Comparison of ENCODE assay signal across 8 cellular contexts in genomic region chr17:19111111-19111711, GRCh38. TPM values are rescaled to one million over a fixed set of nuclear protein-coding genes. Genes with fewer than 3 reads are reported as not detected.
A peak's percentile ranks its signal among the peaks of the same experiment; 100 is the strongest.
DNase-seq lines count a peak whose midpoint lies in the region; TF ChIP-seq lines count a peak whose summit lies in the region.
"Not testable (repeated sequence)": the region's sequence is repeated elsewhere in the genome, so short reads cannot be mapped to it uniquely, and the experiment has no call there.

No MANE protein-coding gene starts in this region.

- DNase-seq in GM13976 (ENCODE audit: low spot score), result not testable (repeated sequence)
- peak; percentile 0 for DNase-seq in HCEC 1CT
- DNase-seq in Jurkat, Clone E6-1 (ENCODE audit: low read depth, low spot score), result peak; percentile 32
- DNase-seq in activated CD4-positive, alpha-beta T cell treated with anti-CD3 and anti-CD28 coated beads for 48 hours, result peak; percentile 56
- DNase-seq in mammary epithelial cell, result peak; percentile 11
- DNase-seq in putamen (ENCODE audit: low spot score), result peak; percentile 65
- peak; percentile 73 to 77 for DNase-seq in tibial artery

- TSS peak; percentile 98 for BruUV-seq in mammary epithelial cell (replicated peaks; lab: Mats Ljungman, UMichigan)

- H3K9ac ChIP-seq in mammary epithelial cell (ENCODE audit: insufficient read depth, low read length) (peak overlapping the region; percentile 65), iPS-20b (ENCODE audit: low read depth, low read length) (peak overlapping the region; percentile 51; the same call in 1 of the 2 replicates)

- H3K27me3 ChIP-seq in mammary epithelial cell (ENCODE audit: insufficient read depth, low read length); iPS-20b (ENCODE audit: insufficient read depth, low read length); tibial artery: not testable (repeated sequence)

- H3K79me2 ChIP-seq in mammary epithelial cell (ENCODE audit: insufficient read depth, low read length), result not testable (repeated sequence)

- not testable (repeated sequence) for H3K4me1 ChIP-seq in mammary epithelial cell (ENCODE audit: insufficient read depth, low read length); iPS-20b (ENCODE audit: insufficient read depth, low read length); tibial artery

- not testable (repeated sequence) for H4K20me1 ChIP-seq in mammary epithelial cell (ENCODE audit: insufficient read depth, low read length)

- not testable (repeated sequence) for H3K36me3 ChIP-seq in mammary epithelial cell (ENCODE audit: insufficient read depth, low read length); iPS-20b (ENCODE audit: insufficient read depth, low read depth, low read length); tibial artery

- intact Hi-C loops in mammary epithelial cell (cut with micrococcal nuclease); tibial artery (cut with DNase I; ENCODE audit: low total_unique reads): not testable (repeated sequence)

- in situ Hi-C loops in GM13976 (cut with MboI; ENCODE audit: low sequenced_read_pairs, unreplicated experiment); mammary epithelial cell (cut with MboI; ENCODE audit: low sequenced_read_pairs in 2 of 2): not testable (repeated sequence)

- H3K4me2 ChIP-seq in mammary epithelial cell (ENCODE audit: insufficient read depth, low read depth, low read length), result peak overlapping the region; percentile 47

- dilution Hi-C loops in mammary epithelial cell (cut with HindIII; ENCODE audit: low sequenced_read_pairs), result not testable (repeated sequence)

- not testable (repeated sequence) for H3K9me3 ChIP-seq in mammary epithelial cell (replicated peaks; ENCODE audit: insufficient read depth, low read length); iPS-20b (ENCODE audit: insufficient read depth, low read depth, low read length); tibial artery

- CTCF ChIA-PET in mammary epithelial cell (lab: Charles Lee; ENCODE audit: low non-redundant PET), result not testable (repeated sequence)

- peak overlapping the region; percentile 47 for H3K4me3 ChIP-seq in Jurkat, Clone E6-1 (ENCODE audit: low read length)
- H3K4me3 ChIP-seq in mammary epithelial cell (replicated peaks in 1 of 3; ENCODE audit: insufficient read depth in 1 of 3, low read depth in 2 of 3, low read length in 3 of 3) (peak overlapping the region in 1 of 3 experiments; percentile 35), iPS-20b (ENCODE audit: low read length) (peak overlapping the region; percentile 51; the same call in 1 of the 2 replicates), tibial artery (peak overlapping the region; percentile 51 to 61)

- peak overlapping the region; percentile 13 for H2AFZ ChIP-seq in mammary epithelial cell (ENCODE audit: low read depth, low read length)

- WGBS in mammary epithelial cell (ENCODE audit: low coverage, missing lambda C conversion rate), result 0% methylated on average over 11 of the region's 39 CpGs

- peak; percentile 29 for TF ChIP-seq CTCF in GM13976 (IDR thresholded peaks at IDR 0.05; ENCODE audit: borderline replicate concordance, control extremely low read depth, extremely low read depth, insufficient read depth, missing control alignments)
- TF ChIP-seq CTCF in mammary epithelial cell (conservative IDR thresholded peaks at IDR 0.05 in 1 of 2, IDR thresholded peaks at IDR 0.05 in 1 of 2; ENCODE audit: extremely low read depth in 1 of 2, insufficient read depth in 1 of 2, low read depth in 1 of 2, low read length in 2 of 2), result peak in 1 of 2 donors; percentile 7
- peak; percentile 51 to 75 for TF ChIP-seq CTCF in tibial artery (IDR thresholded peaks at IDR 0.05)

- H3K27ac ChIP-seq in mammary epithelial cell (ENCODE audit: insufficient read depth, low read depth, low read length), result peak overlapping the region; percentile 54
- H3K27ac ChIP-seq in iPS-20b (ENCODE audit: low read length), result not testable (repeated sequence)
- H3K27ac ChIP-seq in tibial artery, result peak overlapping the region; percentile 85 to 93

RNA-seq across cellular contexts. Expression of gene GRAPL, which starts 16.2 kb away (rescaled TPM):
- polyA plus RNA-seq in Jurkat, Clone E6-1 (2012; ENCODE audit: insufficient read depth, insufficient read length), result 6.8 TPM
- not detected for total RNA-seq in mammary epithelial cell
- not detected for polyA plus RNA-seq in mammary epithelial cell
- polyA minus RNA-seq in mammary epithelial cell, result not detected
